In genomic region chr15:99167640-99168039, GRCh38 we compare ENCODE assay signal across 14 cellular contexts.
A peak's percentile ranks its signal among the peaks of the same experiment; 100 is the strongest.
DNase-seq lines count a peak whose midpoint lies in the region; ATAC-seq and TF ChIP-seq lines count a peak whose summit lies in the region.
"Had no signal": no experiment of that assay in that cellular context is flagged by ENCODE, and none has a peak within 500 bp of the region (broad histone marks: within the 10 kb centered on the region; RNA-seq: fewer than 3 reads in every experiment).

No MANE protein-coding gene starts in this region.

- H3K4me1 Mint-ChIP-seq in chondrocyte (ENCODE audit: low read depth), result peaks cover 29% of the 10 kb centered on the region
- H3K4me1 Mint-ChIP-seq in stimulated activated naive B cell treated with anti-CD40 and anti-IgM and Interleukin-4, amounts not matched to agents 10 μg/mL and 1 μg/mL and 100 μg/mL, for 72 hours, result peaks cover 25 to 26% of the 10 kb centered on the region in 2 donors
- H3K4me1 Mint-ChIP-seq in activated CD4-positive, alpha-beta T cell treated with anti-CD3 and anti-CD28 coated beads, Interleukin-2, amount 10 ng/mL, durations not matched to agents 24 days and 14 days, result peaks cover 15% of the 10 kb centered on the region

- no peak overlapping the region for H3K4me3 Mint-ChIP-seq in chondrocyte (ENCODE audit: unreplicated experiment)
- H3K4me3 Mint-ChIP-seq in stimulated activated naive B cell treated with anti-CD40 and anti-IgM and Interleukin-4, amounts not matched to agents 10 μg/mL and 1 μg/mL and 100 μg/mL, for 72 hours, result no peak overlapping the region
- H3K4me3 Mint-ChIP-seq in activated CD4-positive, alpha-beta T cell treated with anti-CD3 and anti-CD28 coated beads, Interleukin-2, amount 10 ng/mL, durations not matched to agents 24 days and 14 days, result no peak overlapping the region

- ATAC-seq in GM18858 (IDR thresholded peaks at IDR 0.05; ENCODE audit: unreplicated experiment) (peak; percentile 69), HG02610 (IDR thresholded peaks at IDR 0.05; ENCODE audit: unreplicated experiment) (peak; percentile 81), HG02870 (IDR thresholded peaks at IDR 0.05; ENCODE audit: unreplicated experiment) (no peak)
- peak; percentile 79 to 87 for ATAC-seq in stimulated activated naive B cell treated with anti-CD40 and anti-IgM and Interleukin-4, amounts not matched to agents 10 μg/mL and 1 μg/mL and 100 μg/mL, for 72 hours (replicated peaks)

- no peaks in the 10 kb centered on the region for H3K9me3 Mint-ChIP-seq in chondrocyte (ENCODE audit: low read depth)
- no peaks in the 10 kb centered on the region for H3K9me3 Mint-ChIP-seq in stimulated activated naive B cell treated with anti-CD40 and anti-IgM and Interleukin-4, amounts not matched to agents 10 μg/mL and 1 μg/mL and 100 μg/mL, for 72 hours
- no peaks in the 10 kb centered on the region for H3K9me3 Mint-ChIP-seq in activated CD4-positive, alpha-beta T cell treated with anti-CD3 and anti-CD28 coated beads, Interleukin-2, amount 10 ng/mL, durations not matched to agents 24 days and 14 days

- H3K27me3 Mint-ChIP-seq in chondrocyte (ENCODE audit: low read depth), result no peaks in the 10 kb centered on the region
- H3K27me3 Mint-ChIP-seq in stimulated activated naive B cell treated with anti-CD40 and anti-IgM and Interleukin-4, amounts not matched to agents 10 μg/mL and 1 μg/mL and 100 μg/mL, for 72 hours, result no peaks in the 10 kb centered on the region
- H3K27me3 Mint-ChIP-seq in activated CD4-positive, alpha-beta T cell treated with anti-CD3 and anti-CD28 coated beads, Interleukin-2, amount 10 ng/mL, durations not matched to agents 24 days and 14 days, result no peaks in the 10 kb centered on the region

- peaks cover 13% of the 10 kb centered on the region for H3K36me3 Mint-ChIP-seq in chondrocyte (ENCODE audit: low read depth)
- H3K36me3 Mint-ChIP-seq in stimulated activated naive B cell treated with anti-CD40 and anti-IgM and Interleukin-4, amounts not matched to agents 10 μg/mL and 1 μg/mL and 100 μg/mL, for 72 hours, result no peaks in the 10 kb centered on the region
- no peaks in the 10 kb centered on the region for H3K36me3 Mint-ChIP-seq in activated CD4-positive, alpha-beta T cell treated with anti-CD3 and anti-CD28 coated beads, Interleukin-2, amount 10 ng/mL, durations not matched to agents 24 days and 14 days (ENCODE audit: low read depth)

- intact Hi-C loops in activated CD4-positive, alpha-beta T cell treated with anti-CD3 and anti-CD28 coated beads, Interleukin-2, amount 10 ng/mL, durations not matched to agents 24 days and 14 days (cut with micrococcal nuclease), result no loop called here

- peak overlapping the region; percentile 51 for H3K27ac Mint-ChIP-seq in chondrocyte (ENCODE audit: unreplicated experiment)
- H3K27ac Mint-ChIP-seq in stimulated activated naive B cell treated with anti-CD40 and anti-IgM and Interleukin-4, amounts not matched to agents 10 μg/mL and 1 μg/mL and 100 μg/mL, for 72 hours, result no peak overlapping the region
- H3K27ac Mint-ChIP-seq in activated CD4-positive, alpha-beta T cell treated with anti-CD3 and anti-CD28 coated beads, Interleukin-2, amount 10 ng/mL, durations not matched to agents 24 days and 14 days, result no peak overlapping the region

- no peak for TF ChIP-seq CTCF in chondrocyte (IDR thresholded peaks at IDR 0.05)

- DNase-seq in chondrocyte (ENCODE audit: low spot score), result no peak
- peak; percentile 33 for DNase-seq in stimulated activated naive B cell treated with anti-CD40 and anti-IgM and Interleukin-4, amounts not matched to agents 10 μg/mL and 1 μg/mL and 100 μg/mL, for 72 hours
- DNase-seq in SK-N-DZ (ENCODE audit: low spot score), result no peak
- no peak for DNase-seq in superior temporal gyrus (ENCODE audit: extremely low spot score)
- no peak for DNase-seq in activated CD4-positive, alpha-beta T cell treated with anti-CD3 and anti-CD28 coated beads, Interleukin-2, amount 10 ng/mL, durations not matched to agents 24 days and 14 days
- DNase-seq: activated T-cell treated with anti-CD3 and anti-CD28 coated beads, Interleukin-2, amount 50 U/mL, for 48 hours; amygdala; BE2C; KBM-7; NCI-H2081; stimulated activated CD8-positive, alpha-beta memory T cell treated with anti-CD3 and anti-CD28 coated beads, Interleukin-4, amount 100 ng/mL, for 48 hours had no signal
